10 cellular contexts compared by ENCODE assay signal in genomic region chr1:51583532-51583931, GRCh38. TPM values are rescaled to one million over a fixed set of nuclear protein-coding genes. Genes with fewer than 3 reads are reported as not detected.
A peak's percentile ranks its signal among the peaks of the same experiment; 100 is the strongest.
DNase-seq lines count a peak whose midpoint lies in the region; ATAC-seq and TF ChIP-seq lines count a peak whose summit lies in the region.
"Had no signal": no experiment of that assay in that cellular context is flagged by ENCODE, and none has a peak within 500 bp of the region (broad histone marks: within the 10 kb centered on the region; RNA-seq: fewer than 3 reads in every experiment).

No MANE protein-coding gene starts in this region.

- H3F3A ChIP-seq in smooth muscle cell (ENCODE audit: low read depth) = no peaks in the 10 kb centered on the region

- H3K9me3 Mint-ChIP-seq in T-cell (no peaks in the 10 kb centered on the region), osteocyte (ENCODE audit: unreplicated experiment) (no peaks in the 10 kb centered on the region)

- H3K36me3 Mint-ChIP-seq in T-cell (no peaks in the 10 kb centered on the region), osteocyte (ENCODE audit: unreplicated experiment) (no peaks in the 10 kb centered on the region)

- no peak overlapping the region for H3K4me3 Mint-ChIP-seq in T-cell
- no peak overlapping the region for H3K4me3 Mint-ChIP-seq in osteocyte (ENCODE audit: unreplicated experiment)

- H3K36me3 ChIP-seq in body of pancreas (replicated peaks in 1 of 2; ENCODE audit: insufficient read depth in 1 of 2, low read depth in 2 of 2) (no peaks in the 10 kb centered on the region), smooth muscle cell (ENCODE audit: low read depth) (no peaks in the 10 kb centered on the region)

- WGBS in body of pancreas, 2 donors = 43 to 57% methylated on average over 6 to 9 of the region's 9 CpGs
- 29% methylated on average over 9 of the region's 9 CpGs for WGBS in right cardiac atrium
- 40% methylated on average over 9 of the region's 9 CpGs for WGBS in smooth muscle cell (ENCODE audit: low lambda C conversion rate)

- TF ChIP-seq POLR2A in body of pancreas (IDR thresholded peaks at IDR 0.05) = no peak

- TF ChIP-seq CTCF in body of pancreas (IDR thresholded peaks at IDR 0.05) = no peak
- no peak for TF ChIP-seq CTCF in retinal pigment epithelial cell (conservative IDR thresholded peaks at IDR 0.05; ENCODE audit: low read depth, low read length)
- TF ChIP-seq CTCF in osteocyte (IDR thresholded peaks at IDR 0.05) = no peak
- no peak for TF ChIP-seq CTCF in smooth muscle cell (IDR thresholded peaks at IDR 0.05; ENCODE audit: borderline replicate concordance, insufficient read depth, poor library complexity, severe bottlenecking)

- H3K79me2 ChIP-seq in smooth muscle cell (ENCODE audit: low read depth) = no peaks in the 10 kb centered on the region

- H4K20me1 ChIP-seq in smooth muscle cell (ENCODE audit: low read depth) = no peaks in the 10 kb centered on the region

- H3K4me1 Mint-ChIP-seq in T-cell (peaks cover 0 to 3% (median 0%) of the 10 kb centered on the region in 3 donors), osteocyte (ENCODE audit: unreplicated experiment) (no peaks in the 10 kb centered on the region)

- H3K9me3 ChIP-seq in body of pancreas = no peaks in the 10 kb centered on the region
- H3K9me3 ChIP-seq in right cardiac atrium (ENCODE audit: control insufficient read depth, low read length) = no peaks in the 10 kb centered on the region
- no peaks in the 10 kb centered on the region for H3K9me3 ChIP-seq in smooth muscle cell (replicated peaks; ENCODE audit: low read depth)

- no peaks in the 10 kb centered on the region for H3K4me1 ChIP-seq in body of pancreas
- peaks cover 3% of the 10 kb centered on the region for H3K4me1 ChIP-seq in right cardiac atrium (ENCODE audit: control insufficient read depth, insufficient read depth, low read length)
- no peaks in the 10 kb centered on the region for H3K4me1 ChIP-seq in smooth muscle cell (ENCODE audit: low read depth)

- H3K4me2 ChIP-seq in smooth muscle cell = no peak overlapping the region

- CTCF ChIA-PET in T-cell (lab: Charles Lee) = no interaction called here

- POLR2A ChIA-PET in T-cell (lab: Charles Lee) = no interaction called here

- DNase-seq in Daoy (ENCODE audit: low read depth) (peak; percentile 78), body of pancreas (peak; percentile 13 to 50 (median 44)), right cardiac atrium (peak; percentile 93 to 96 (median 94)), retinal pigment epithelial cell (ENCODE audit: low read depth) (peak; percentile 54), T-cell (no peak), osteocyte (ENCODE audit: extremely low spot score, unreplicated experiment) (no peak), smooth muscle cell (lab: John Stamatoyannopoulos, UW; ENCODE audit: unreplicated experiment) (no peak), KG1 (lab: John Stamatoyannopoulos, UW) (no peak)
- DNase-seq: COR-L47, NCI-H524 treated with DMSO at 0.1 percent for 48 hours had no signal

- ATAC-seq in body of pancreas = peak; percentile 75
- ATAC-seq in right cardiac atrium = peak; percentile 99
- no peak for ATAC-seq in T-cell (replicated peaks in 1 of 4)

- H3K27me3 Mint-ChIP-seq in T-cell (no peaks in the 10 kb centered on the region), osteocyte (ENCODE audit: unreplicated experiment) (no peaks in the 10 kb centered on the region)

- H3K27ac ChIP-seq in body of pancreas (peak overlapping the region in 2 of 4 donors; percentile 4 to 39), right cardiac atrium (ENCODE audit: low read length) (peak overlapping the region; percentile 78), smooth muscle cell (ENCODE audit: low read depth) (no peak overlapping the region)

- H3K4me3 ChIP-seq in body of pancreas = no peak overlapping the region
- no peak overlapping the region for H3K4me3 ChIP-seq in right cardiac atrium (ENCODE audit: low read length)
- no peak overlapping the region for H3K4me3 ChIP-seq in retinal pigment epithelial cell (ENCODE audit: low read length)
- no peak overlapping the region for H3K4me3 ChIP-seq in smooth muscle cell

- H3K27me3 ChIP-seq in body of pancreas (no peaks in the 10 kb centered on the region), right cardiac atrium (ENCODE audit: control insufficient read depth, insufficient read depth) (no peaks in the 10 kb centered on the region), smooth muscle cell (ENCODE audit: low read depth) (no peaks in the 10 kb centered on the region)

- intact Hi-C loops in body of pancreas (cut with DNase I) = no loop called here
- intact Hi-C loops in right cardiac atrium (cut with DNase I) = loop anchor here in 1 of 4 donors (2.0 kb wide), 1 partner anchor 35 kb away; no protein-coding TSS in a partner anchor

- no peak overlapping the region for H3K9ac ChIP-seq in smooth muscle cell (ENCODE audit: low read depth)

- H3K27ac Mint-ChIP-seq in T-cell = no peak overlapping the region
- no peak overlapping the region for H3K27ac Mint-ChIP-seq in osteocyte (ENCODE audit: unreplicated experiment)

- no peak overlapping the region for H2AFZ ChIP-seq in smooth muscle cell (ENCODE audit: low read depth)

RNA-seq across cellular contexts. Expression of gene OSBPL9, which starts 33.4 kb away (rescaled TPM):
- 42.2 and 47.7 TPM in 2 replicates for total RNA-seq in Daoy (2014; rRNA removed; shearing (Covaris generic))
- total RNA-seq in body of pancreas (10 to 100 TPM; 25.1 to 89.0 TPM), right cardiac atrium (10 to 100 TPM; 55.3 to 68.8 (median 62.2) TPM), T-cell (10 to 100 TPM; 39.8 to 50.7 (median 43.4) TPM), osteocyte (103 and 107 TPM in 2 replicates), smooth muscle cell (112 and 117 TPM in 2 replicates)
- polyA plus RNA-seq in right cardiac atrium (46.1 TPM), smooth muscle cell (64.4 and 66.7 TPM in 2 replicates)

Comparison
In these comparisons a context has a peak if more than half of its experiments do, and no peak if none do; other contexts are left out.
1. DNase-seq: peak in Daoy (single experiment), body of pancreas (4 of 4), right cardiac atrium (3 of 3) and retinal pigment epithelial cell (single experiment); none in T-cell (0 of 34), osteocyte (single experiment), smooth muscle cell (single experiment) and KG1 (single experiment).
2. ATAC-seq: peak in body of pancreas (single experiment) and right cardiac atrium (2 of 2); none in T-cell (0 of 4).